ENCODE assay signal across 1 cellular context in the genomic region with DNA sequence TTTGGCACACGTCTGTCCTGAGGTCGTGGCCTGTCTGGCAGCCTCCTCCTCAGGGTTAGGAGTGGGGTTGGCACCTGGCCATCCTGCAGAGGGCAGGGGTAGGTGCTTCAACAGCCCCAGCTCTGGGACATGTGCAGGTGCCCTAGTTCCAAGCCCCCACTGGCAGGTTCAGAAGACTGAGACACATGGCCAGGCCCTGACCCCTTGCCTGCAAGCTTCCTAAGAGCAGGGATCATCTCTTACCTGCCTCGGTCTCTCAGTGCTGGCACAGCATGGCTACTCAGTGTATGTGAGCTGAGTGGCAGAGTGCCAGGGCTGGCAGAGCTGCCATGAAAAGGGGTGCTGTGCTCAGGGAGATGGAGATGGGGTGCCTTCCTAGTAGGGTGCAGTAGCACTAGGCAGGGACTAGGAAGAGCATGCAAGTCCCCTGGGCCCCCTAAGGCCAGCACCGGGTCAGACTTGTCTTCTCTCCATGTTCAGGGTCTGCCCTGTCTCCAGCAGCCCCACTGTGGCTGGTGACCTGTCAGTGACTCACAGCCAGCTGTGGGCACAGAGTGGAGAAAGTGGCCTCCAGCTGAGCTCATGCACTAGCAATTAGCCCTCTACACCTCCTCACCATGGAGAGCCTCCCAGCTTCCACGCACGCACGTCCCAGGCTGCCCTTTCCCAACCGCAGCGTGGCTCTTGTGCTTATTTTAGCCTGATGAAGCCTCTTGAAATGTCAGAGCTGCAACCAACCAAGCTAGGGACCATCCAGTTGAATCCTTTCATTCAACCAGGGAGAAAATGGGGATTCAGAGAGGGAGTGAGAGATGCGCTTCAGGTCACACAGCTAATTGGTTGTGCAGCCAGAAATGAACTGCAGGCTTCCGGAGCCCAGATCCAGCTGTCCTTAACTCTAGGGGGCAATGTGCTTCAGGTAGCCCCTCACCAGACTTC.
TF ChIP-seq lines count a peak whose summit lies in the region.

No MANE protein-coding gene starts in this region.

TF ChIP-seq in IMR-90, 13 proteins besides CTCF, POLR2A, EP300 and RAD21 (continued from another document):
- TF ChIP-seq SMC3 (IDR thresholded peaks at IDR 0.05; ENCODE audit: low read depth, low read length): no peak; the same call in none of the 2 replicates
- TF ChIP-seq NFE2L2 (IDR thresholded peaks at IDR 0.05; ENCODE audit: low read depth, low read length): peak; percentile 46; the same call in 1 of the 2 replicates
- peak; percentile 87 for TF ChIP-seq CEBPB (IDR thresholded peaks at IDR 0.05; ENCODE audit: low read depth, low read length)
- TF ChIP-seq MAZ (IDR thresholded peaks at IDR 0.05; ENCODE audit: borderline replicate concordance, low read depth, low read length): peak; percentile 89
- no peak; the same call in 1 of the 2 replicates for TF ChIP-seq MAFK (IDR thresholded peaks at IDR 0.05; ENCODE audit: low read depth, low read length)
- no peak for TF ChIP-seq MXI1 (IDR thresholded peaks at IDR 0.05; ENCODE audit: borderline replicate concordance, low read depth, low read length)
- peak; percentile 94 for TF ChIP-seq BHLHE40 (IDR thresholded peaks at IDR 0.05; ENCODE audit: low read depth, low read length)
- peak; percentile 90 for TF ChIP-seq RCOR1 (IDR thresholded peaks at IDR 0.05; ENCODE audit: insufficient replicate concordance, low read length)
TF ChIP-seq in IMR-90: peak in this region for 7.
